In genomic region chr6:5067305-5067704, GRCh38 we compare ENCODE assay signal across 1 cellular context.
A peak's percentile ranks its signal among the peaks of the same experiment; 100 is the strongest.
TF ChIP-seq lines count a peak whose summit lies in the region.

No MANE protein-coding gene starts in this region.

TF ChIP-seq in HepG2, 621 proteins besides CTCF, POLR2A, EP300 and RAD21:
- no peak for TF ChIP-seq ZNF318 (CRISPR knock-in tag; IDR thresholded peaks at IDR 0.05)
- peak; percentile 79 for TF ChIP-seq YY1 (IDR thresholded peaks at IDR 0.05; ENCODE audit: insufficient read depth, insufficient replicate concordance, low read depth, low read length)
- peak; percentile 70; the same call in 1 of the 2 replicates for TF ChIP-seq ZNF644 (CRISPR knock-in tag; IDR thresholded peaks at IDR 0.05; ENCODE audit: low read depth)
- peak; percentile 29 for TF ChIP-seq TEAD3 (CRISPR knock-in tag; optimal IDR thresholded peaks at IDR 0.05; ENCODE audit: borderline replicate concordance)
- TF ChIP-seq ZFP62 (CRISPR knock-in tag; IDR thresholded peaks at IDR 0.05), result no peak
- 0 out of 2 replicates have a peak, but pooled peaks have one; percentile 43 for TF ChIP-seq ARHGAP35 (CRISPR knock-in tag; IDR thresholded peaks at IDR 0.05; ENCODE audit: borderline replicate concordance)
- TF ChIP-seq SALL1 (CRISPR knock-in tag; IDR thresholded peaks at IDR 0.05), result peak; percentile 13; the same call in 1 of the 2 replicates
TF ChIP-seq in HepG2: peak in this region for 5.
